ENCODE assay signal across 17 cellular contexts in the genomic region with DNA sequence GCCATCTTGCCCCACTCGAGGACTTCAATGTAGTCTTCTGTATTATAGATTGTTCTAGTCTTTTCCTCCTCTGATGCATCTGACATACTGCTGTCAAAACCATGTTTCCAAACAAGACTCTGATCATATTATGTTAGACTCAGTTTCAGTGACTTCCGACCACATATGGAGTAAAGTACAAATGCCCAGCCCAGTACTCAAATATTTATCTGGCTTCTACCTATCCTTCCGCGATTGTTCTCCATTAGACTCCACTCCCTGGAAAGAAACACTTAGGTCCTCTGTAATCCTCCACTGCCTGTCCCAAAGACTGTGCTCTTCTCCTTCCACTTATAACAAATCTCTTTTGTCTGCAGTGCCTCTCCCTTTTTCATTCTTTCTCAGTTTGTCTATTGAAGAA.
DNase-seq lines count a peak whose midpoint lies in the region; ATAC-seq, FAIRE-seq and TF ChIP-seq lines count a peak whose summit lies in the region.
"Had no signal": no experiment of that assay in that cellular context is flagged by ENCODE, and none has a peak within 500 bp of the region (broad histone marks: within the 10 kb centered on the region; RNA-seq: fewer than 3 reads in every experiment).

No MANE protein-coding gene starts in this region.

- H3K4me1 Mint-ChIP-seq in type B pancreatic cell (ENCODE audit: unreplicated experiment), result peaks cover 29% of the 10 kb centered on the region
- H3K4me1 Mint-ChIP-seq: CD4-positive, alpha-beta memory T cell had no signal

- H3K4me3 ChIP-seq in mucosa of stomach (ENCODE audit: low read length) (no peak overlapping the region), suprapubic skin (no peak overlapping the region), left ventricle myocardium inferior (no peak overlapping the region)
- H3K4me3 ChIP-seq: GM12878 had no signal

- H3K9me3 Mint-ChIP-seq in type B pancreatic cell, result peaks cover 6% of the 10 kb centered on the region

- H3K9me3 ChIP-seq in mucosa of stomach (ENCODE audit: control insufficient read depth, low read length) (no peaks in the 10 kb centered on the region), suprapubic skin (no peaks in the 10 kb centered on the region), left ventricle myocardium inferior (replicated peaks) (no peaks in the 10 kb centered on the region)
- H3K9me3 ChIP-seq: BE2C had no signal

- 91% methylated on average over 4 of the region's 4 CpGs for WGBS in suprapubic skin

- no peak for ATAC-seq in GM18517 (IDR thresholded peaks at IDR 0.05; ENCODE audit: unreplicated experiment)
- ATAC-seq: GM12878 had no signal

- no peaks in the 10 kb centered on the region for H3K36me3 Mint-ChIP-seq in type B pancreatic cell
- H3K36me3 Mint-ChIP-seq: CD4-positive, alpha-beta memory T cell had no signal

- intact Hi-C loops in left ventricle myocardium inferior (cut with micrococcal nuclease), result no loop called here

- H3K36me3 ChIP-seq in mucosa of stomach (ENCODE audit: control insufficient read depth, insufficient read depth, low read length) (no peaks in the 10 kb centered on the region), suprapubic skin (no peaks in the 10 kb centered on the region), left ventricle myocardium inferior (no peaks in the 10 kb centered on the region)
- H3K36me3 ChIP-seq: BE2C had no signal

- H3K27me3 Mint-ChIP-seq in type B pancreatic cell, result no peaks in the 10 kb centered on the region

- peaks cover 50% of the 10 kb centered on the region for H3K4me1 ChIP-seq in mucosa of stomach (ENCODE audit: control insufficient read depth, insufficient read depth, low read length)
- no peaks in the 10 kb centered on the region for H3K4me1 ChIP-seq in suprapubic skin
- H3K4me1 ChIP-seq in left ventricle myocardium inferior, result peaks cover 7% of the 10 kb centered on the region
- H3K4me1 ChIP-seq: BE2C had no signal

- H3K27ac ChIP-seq in suprapubic skin (no peak overlapping the region), left ventricle myocardium inferior (replicated peaks) (no peak overlapping the region)

- TF ChIP-seq CTCF in type B pancreatic cell (conservative IDR thresholded peaks at IDR 0.05) (no peak), suprapubic skin (IDR thresholded peaks at IDR 0.05) (no peak), left ventricle myocardium inferior (IDR thresholded peaks at IDR 0.05; ENCODE audit: borderline replicate concordance) (no peak)

- H3K9ac ChIP-seq in mucosa of stomach (ENCODE audit: low read length), result peak overlapping the region; percentile 54

- no peak for TF ChIP-seq POLR2A in H54 (IDR thresholded peaks at IDR 0.05; ENCODE audit: low read depth, low read length)
- no peak for TF ChIP-seq POLR2A in suprapubic skin (IDR thresholded peaks at IDR 0.05)

- H3K27me3 ChIP-seq in mucosa of stomach (ENCODE audit: control insufficient read depth, insufficient read depth, low read length) (no peaks in the 10 kb centered on the region), suprapubic skin (no peaks in the 10 kb centered on the region), left ventricle myocardium inferior (ENCODE audit: low read depth) (peaks cover 5% of the 10 kb centered on the region)
- H3K27me3 ChIP-seq: BE2C had no signal

- peak; percentile 91 for FAIRE-seq in H54 (lab: Jason Lieb, UNC)
- FAIRE-seq: GM12878 had no signal

- no peak for TF ChIP-seq EP300 in suprapubic skin (IDR thresholded peaks at IDR 0.05)

- DNase-seq in H54 (ENCODE audit: insufficient read length, low spot score) (no peak), SW480 (ENCODE audit: low spot score) (peak; percentile 22), type B pancreatic cell (ENCODE audit: extremely low spot score, unreplicated experiment) (no peak), suprapubic skin (ENCODE audit: low spot score in 2 of 2) (no peak), left ventricle myocardium inferior (no peak)
- DNase-seq: BE2C; CD4-positive, alpha-beta memory T cell; GDM1; HCEC 1CT; MV-4-11; NCI-H1417; NCI-H1930; NCI-H526 treated with DMSO at 0.1 percent for 48 hours; OCI-M1 had no signal

- peak overlapping the region; percentile 18 for H3K27ac Mint-ChIP-seq in type B pancreatic cell

- H3K4me3 Mint-ChIP-seq in type B pancreatic cell, result no peak overlapping the region
- H3K4me3 Mint-ChIP-seq: CD4-positive, alpha-beta memory T cell had no signal
